19 cellular contexts compared by ENCODE assay signal in genomic region chr17:14268264-14268663, GRCh38. TPM values are rescaled to one million over a fixed set of nuclear protein-coding genes. Genes with fewer than 3 reads are reported as not detected.
DNase-seq lines count a peak whose midpoint lies in the region; ATAC-seq and TF ChIP-seq lines count a peak whose summit lies in the region.
"Had no signal": no experiment of that assay in that cellular context is flagged by ENCODE, and none has a peak within 500 bp of the region (broad histone marks: within the 10 kb centered on the region; RNA-seq: fewer than 3 reads in every experiment).

No MANE protein-coding gene starts in this region.

- H3K27me3 ChIP-seq in HAP-1 (ENCODE audit: low read depth) (no peaks in the 10 kb centered on the region), vagina (no peaks in the 10 kb centered on the region)
- H3K27me3 ChIP-seq: thyroid gland had no signal

- peak; percentile 7 for DNase-seq in stimulated activated CD4-positive, alpha-beta T cell treated with anti-CD3 and anti-CD28 coated beads, Interleukin-15, amount 100 ng/mL, for 24 hours
- no peak for DNase-seq in stimulated activated CD4-positive, alpha-beta T cell treated with anti-CD3 and anti-CD28 coated beads, Interleukin-4, amount 100 ng/mL, for 24 hours
- peak; percentile 24 for DNase-seq in NB4 (ENCODE audit: low read depth)
- DNase-seq in fibroblast of pulmonary artery (ENCODE audit: low read depth): peak; percentile 1
- DNase-seq in HAP-1 (ENCODE audit: low spot score in 2 of 2): no peak
- DNase-seq in vagina (ENCODE audit: extremely low spot score in 2 of 2): no peak
- DNase-seq: activated CD4-positive, alpha-beta T cell treated with anti-CD3 and anti-CD28 coated beads for 4 hours; activated T-cell treated with anti-CD3 and anti-CD28 coated beads for 4 hours; anterior cingulate cortex; DND-41; NCI-H1436; NCI-H774; right cardiac atrium; RPMI8226; thyroid gland had no signal

- no peaks in the 10 kb centered on the region for H3K9me3 ChIP-seq in HAP-1
- no peaks in the 10 kb centered on the region for H3K9me3 ChIP-seq in vagina
- H3K9me3 ChIP-seq: thyroid gland had no signal

- TF ChIP-seq POLR2A in NB4 (IDR thresholded peaks at IDR 0.05; ENCODE audit: extremely low read depth, insufficient read length) (no peak), vagina (IDR thresholded peaks at IDR 0.05) (no peak)

- in situ Hi-C loops in HAP-1 (cut with MboI; ENCODE audit: low sequenced_read_pairs): no loop called here

- TF ChIP-seq CTCF in NB4 (IDR thresholded peaks at IDR 0.05; ENCODE audit: low read depth, low read length) (no peak), fibroblast of pulmonary artery (IDR thresholded peaks at IDR 0.05; ENCODE audit: low read length, missing control alignments) (no peak), vagina (IDR thresholded peaks at IDR 0.05) (no peak)

- ATAC-seq in HG03469 (IDR thresholded peaks at IDR 0.05; ENCODE audit: unreplicated experiment): no peak
- ATAC-seq: esophagus mucosa, right cardiac atrium had no signal

- no peaks in the 10 kb centered on the region for H3K36me3 ChIP-seq in HAP-1 (replicated peaks)
- no peaks in the 10 kb centered on the region for H3K36me3 ChIP-seq in vagina
- H3K36me3 ChIP-seq: thyroid gland had no signal

- intact Hi-C loops in vagina (cut with DNase I): no loop called here

- H3K4me1 ChIP-seq in HAP-1 (no peaks in the 10 kb centered on the region), vagina (no peaks in the 10 kb centered on the region)
- H3K4me1 ChIP-seq: thyroid gland had no signal

- H3K27ac ChIP-seq in vagina: no peak overlapping the region
- H3K27ac ChIP-seq: thyroid gland had no signal

- H3K4me3 ChIP-seq in NB4 (ENCODE audit: low read depth, low read length) (no peak overlapping the region), fibroblast of pulmonary artery (replicated peaks; ENCODE audit: low read depth, low read length) (no peak overlapping the region), HAP-1 (no peak overlapping the region), vagina (no peak overlapping the region)
- H3K4me3 ChIP-seq: thyroid gland had no signal

RNA-seq across cellular contexts. Expression of gene CDRT15, which starts 31.6 kb away (rescaled TPM):
- total RNA-seq in vagina: not detected
- total RNA-seq: esophagus mucosa, lung microvascular endothelial cell, omental fat pad, right cardiac atrium, thyroid gland had no signal

RNA-seq across cellular contexts. Expression of gene HS3ST3B1, which starts 32.6 kb away (rescaled TPM):
- total RNA-seq in vagina: 5.9 TPM

Comparison
In these comparisons a context has a peak if more than half of its experiments do, and no peak if none do; other contexts are left out.
1. DNase-seq: peak in stimulated activated CD4-positive, alpha-beta T cell treated with anti-CD3 and anti-CD28 coated beads, Interleukin-15, amount 100 ng/mL, for 24 hours (single experiment), NB4 (single experiment) and fibroblast of pulmonary artery (single experiment); none in stimulated activated CD4-positive, alpha-beta T cell treated with anti-CD3 and anti-CD28 coated beads, Interleukin-4, amount 100 ng/mL, for 24 hours (single experiment), HAP-1 (0 of 2) and vagina (0 of 2).